ENCODE assay signal across 14 cellular contexts in genomic region chr2:128179461-128179755, GRCh38.
DNase-seq lines count a peak whose midpoint lies in the region; ATAC-seq and TF ChIP-seq lines count a peak whose summit lies in the region.
"Had no signal": no experiment of that assay in that cellular context is flagged by ENCODE, and none has a peak within 500 bp of the region (broad histone marks: within the 10 kb centered on the region; RNA-seq: fewer than 3 reads in every experiment).

No MANE protein-coding gene starts in this region.

- H3K36me3 Mint-ChIP-seq in natural killer cell, result peaks cover 32% of the 10 kb centered on the region
- peaks cover 58% of the 10 kb centered on the region for H3K36me3 Mint-ChIP-seq in natural killer cell treated with Interleukin-12 subunit alpha and Interleukin-12 subunit beta and Interleukin-15 and Interleukin-18, amount 100 ng/mL, for 72 hours

- H3K27me3 ChIP-seq in brain microvascular endothelial cell (replicated peaks) (no peaks in the 10 kb centered on the region), muscle layer of duodenum (ENCODE audit: low read depth, low read length) (no peaks in the 10 kb centered on the region)
- no peaks in the 10 kb centered on the region for H3K27me3 ChIP-seq in effector memory CD4-positive, alpha-beta T cell (replicated peaks; ENCODE audit: control insufficient read depth, insufficient read depth, low read length, poor library complexity, severe bottlenecking)
- H3K27me3 ChIP-seq: suprapubic skin had no signal

- DNase-seq in natural killer cell, result no peak
- no peak for DNase-seq in natural killer cell treated with Interleukin-12 subunit alpha and Interleukin-12 subunit beta and Interleukin-15 and Interleukin-18, amount 100 ng/mL, for 72 hours (ENCODE audit: low spot score)
- DNase-seq in brain microvascular endothelial cell, result no peak
- DNase-seq in effector memory CD4-positive, alpha-beta T cell, result no peak
- no peak for DNase-seq in ACHN
- DNase-seq: NCI-H2029 had no signal

- H3K27ac ChIP-seq in brain microvascular endothelial cell (peak overlapping the region; percentile 18), muscle layer of duodenum (ENCODE audit: low read length) (peak overlapping the region; percentile 70)
- H3K27ac ChIP-seq in effector memory CD4-positive, alpha-beta T cell (ENCODE audit: insufficient read depth, low read length, poor library complexity, severe bottlenecking), result no peak overlapping the region
- H3K27ac ChIP-seq: A549, suprapubic skin had no signal

- TF ChIP-seq CTCF in natural killer cell (IDR thresholded peaks at IDR 0.05) (peak; percentile 23), brain microvascular endothelial cell (IDR thresholded peaks at IDR 0.05; ENCODE audit: low read depth, low read length, missing control alignments) (no peak)

- no peak overlapping the region for H3K4me3 Mint-ChIP-seq in natural killer cell
- H3K4me3 Mint-ChIP-seq in natural killer cell treated with Interleukin-12 subunit alpha and Interleukin-12 subunit beta and Interleukin-15 and Interleukin-18, amount 100 ng/mL, for 72 hours, result no peak overlapping the region
- H3K4me3 Mint-ChIP-seq: activated CD4-positive, alpha-beta T cell treated with anti-CD3 and anti-CD28 coated beads, Interleukin-2, amount 10 ng/mL, durations not matched to agents 24 days and 14 days; activated naive CD4-positive, alpha-beta T cell treated with anti-CD3 and anti-CD28 coated beads, Interleukin-2, amount 10 ng/mL, durations not matched to agents 7 days and 5 days; dendritic cell treated with granulocyte-macrophage colony-stimulating factor and Interleukin-4, amounts not matched to agents 40 ng/mL and 50 ng/mL, for 4 days had no signal

- H3K9me3 Mint-ChIP-seq in natural killer cell, result no peaks in the 10 kb centered on the region
- no peaks in the 10 kb centered on the region for H3K9me3 Mint-ChIP-seq in natural killer cell treated with Interleukin-12 subunit alpha and Interleukin-12 subunit beta and Interleukin-15 and Interleukin-18, amount 100 ng/mL, for 72 hours
- H3K9me3 Mint-ChIP-seq: activated CD4-positive, alpha-beta T cell treated with anti-CD3 and anti-CD28 coated beads, Interleukin-2, amount 10 ng/mL, durations not matched to agents 24 days and 14 days; activated naive CD4-positive, alpha-beta T cell treated with anti-CD3 and anti-CD28 coated beads, Interleukin-2, amount 10 ng/mL, durations not matched to agents 7 days and 5 days; dendritic cell treated with granulocyte-macrophage colony-stimulating factor and Interleukin-4, amounts not matched to agents 40 ng/mL and 50 ng/mL, for 4 days had no signal

- no peak overlapping the region for H3K4me3 ChIP-seq in brain microvascular endothelial cell (ENCODE audit: low read depth, low read length)
- H3K4me3 ChIP-seq in muscle layer of duodenum (ENCODE audit: low read depth in 1 of 2, low read length in 2 of 2), result no peak overlapping the region
- H3K4me3 ChIP-seq in effector memory CD4-positive, alpha-beta T cell (ENCODE audit: insufficient read depth, low read depth, low read length, poor library complexity, severe bottlenecking), result no peak overlapping the region
- H3K4me3 ChIP-seq: A549, suprapubic skin had no signal

- H3K36me3 ChIP-seq in brain microvascular endothelial cell (replicated peaks) (peaks cover 53% of the 10 kb centered on the region), muscle layer of duodenum (ENCODE audit: control insufficient read depth in 1 of 2, insufficient read depth in 2 of 2, low read length in 2 of 2) (peaks cover 63% of the 10 kb centered on the region in 2 donors)
- peaks cover 79% of the 10 kb centered on the region for H3K36me3 ChIP-seq in effector memory CD4-positive, alpha-beta T cell (ENCODE audit: control insufficient read depth, insufficient read depth, low read length)

- H3K9me3 ChIP-seq in muscle layer of duodenum (ENCODE audit: control insufficient read depth in 1 of 2, low read length in 2 of 2), result no peaks in the 10 kb centered on the region
- no peaks in the 10 kb centered on the region for H3K9me3 ChIP-seq in effector memory CD4-positive, alpha-beta T cell (ENCODE audit: control insufficient read depth, low read length)
- H3K9me3 ChIP-seq: A549, suprapubic skin had no signal

- in situ Hi-C loops in brain microvascular endothelial cell (cut with HindIII; ENCODE audit: low pct_ligation_motif_present, low sequenced_read_pairs), result no loop called here
- in situ Hi-C loops in ACHN (cut with HindIII; ENCODE audit: low pct_ligation_motif_present, low pct_unique_long_range_greater_than_20kb, low sequenced_read_pairs), result no loop called here

- H3K4me1 Mint-ChIP-seq in natural killer cell, result peaks cover 0 to 6% of the 10 kb centered on the region in 2 donors
- peaks cover 2 to 6% of the 10 kb centered on the region in 2 donors for H3K4me1 Mint-ChIP-seq in natural killer cell treated with Interleukin-12 subunit alpha and Interleukin-12 subunit beta and Interleukin-15 and Interleukin-18, amount 100 ng/mL, for 72 hours (ENCODE audit: low read depth in 2 of 2)
- H3K4me1 Mint-ChIP-seq: activated naive CD4-positive, alpha-beta T cell treated with anti-CD3 and anti-CD28 coated beads, Interleukin-2, amount 10 ng/mL, durations not matched to agents 7 days and 5 days had no signal

- ATAC-seq in natural killer cell (no peak), GM19463 (IDR thresholded peaks at IDR 0.05; ENCODE audit: unreplicated experiment) (no peak), HG02973 (IDR thresholded peaks at IDR 0.05; ENCODE audit: unreplicated experiment) (no peak)
- ATAC-seq in natural killer cell treated with Interleukin-12 subunit alpha and Interleukin-12 subunit beta and Interleukin-15 and Interleukin-18, amount 100 ng/mL, for 72 hours, result no peak

- H3K27me3 Mint-ChIP-seq in natural killer cell (ENCODE audit: low read depth in 2 of 2), result no peaks in the 10 kb centered on the region
- no peaks in the 10 kb centered on the region for H3K27me3 Mint-ChIP-seq in natural killer cell treated with Interleukin-12 subunit alpha and Interleukin-12 subunit beta and Interleukin-15 and Interleukin-18, amount 100 ng/mL, for 72 hours
- H3K27me3 Mint-ChIP-seq: activated CD4-positive, alpha-beta T cell treated with anti-CD3 and anti-CD28 coated beads, Interleukin-2, amount 10 ng/mL, durations not matched to agents 24 days and 14 days; activated naive CD4-positive, alpha-beta T cell treated with anti-CD3 and anti-CD28 coated beads, Interleukin-2, amount 10 ng/mL, durations not matched to agents 7 days and 5 days; dendritic cell treated with granulocyte-macrophage colony-stimulating factor and Interleukin-4, amounts not matched to agents 40 ng/mL and 50 ng/mL, for 4 days had no signal

- intact Hi-C loops in natural killer cell (cut with micrococcal nuclease), result loop anchor here (10.0 kb wide), 1 partner anchor 575 kb away; no protein-coding TSS in a partner anchor

- H3K27ac Mint-ChIP-seq in natural killer cell, result peak overlapping the region in 1 of 2 donors; percentile 11
- H3K27ac Mint-ChIP-seq in natural killer cell treated with Interleukin-12 subunit alpha and Interleukin-12 subunit beta and Interleukin-15 and Interleukin-18, amount 100 ng/mL, for 72 hours, result no peak overlapping the region
- H3K27ac Mint-ChIP-seq: activated CD4-positive, alpha-beta T cell treated with anti-CD3 and anti-CD28 coated beads, Interleukin-2, amount 10 ng/mL, durations not matched to agents 24 days and 14 days; activated naive CD4-positive, alpha-beta T cell treated with anti-CD3 and anti-CD28 coated beads, Interleukin-2, amount 10 ng/mL, durations not matched to agents 7 days and 5 days; dendritic cell treated with granulocyte-macrophage colony-stimulating factor and Interleukin-4, amounts not matched to agents 40 ng/mL and 50 ng/mL, for 4 days had no signal

- peaks cover 0 to 5% of the 10 kb centered on the region in 2 donors for H3K4me1 ChIP-seq in muscle layer of duodenum (ENCODE audit: control insufficient read depth in 1 of 2, insufficient read depth in 2 of 2, low read length in 2 of 2)
- no peaks in the 10 kb centered on the region for H3K4me1 ChIP-seq in effector memory CD4-positive, alpha-beta T cell (ENCODE audit: control insufficient read depth, insufficient read depth, low read length, poor library complexity, severe bottlenecking)
- H3K4me1 ChIP-seq: A549, suprapubic skin had no signal
